Comparison of ENCODE assay signal across 21 cellular contexts in the genomic region with DNA sequence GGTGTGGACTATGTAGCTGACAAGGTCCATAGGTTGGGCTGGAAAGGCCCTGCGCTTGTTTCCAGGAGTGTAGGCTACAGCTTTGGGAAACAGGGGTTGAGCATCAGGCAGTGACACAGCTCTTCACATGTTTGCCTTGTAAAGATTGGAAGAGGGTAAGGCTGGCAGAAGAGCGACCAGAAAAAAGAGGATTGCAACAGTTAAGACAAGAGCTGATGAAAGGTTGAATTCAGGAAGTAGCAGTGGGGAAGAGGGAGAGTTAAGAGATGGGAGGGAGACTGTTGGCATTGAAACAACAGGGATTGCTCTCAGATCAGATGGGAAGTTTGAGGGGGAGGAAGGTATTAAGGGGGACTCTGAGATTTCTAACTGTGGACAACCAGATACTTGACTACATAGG.
"Had no signal": no experiment of that assay in that cellular context is flagged by ENCODE, and none has a peak within 500 bp of the region (broad histone marks: within the 10 kb centered on the region; RNA-seq: fewer than 3 reads in every experiment).

No MANE protein-coding gene starts in this region.

- ATAC-seq: activated CD8-positive, alpha-beta T cell treated with anti-CD3 and anti-CD28 coated beads for 36 hours; left lung had no signal

- FAIRE-seq: colon, kidney had no signal

- H3K9me3 ChIP-seq: left lung, vagina had no signal

- H3K27ac ChIP-seq: epithelial cell of prostate, left lung, vagina had no signal

- H3K4me3 ChIP-seq: left lung, vagina had no signal

- H3K27me3 ChIP-seq: left lung, vagina had no signal

- DNase-seq: activated CD4-positive, alpha-beta T cell treated with anti-CD3 and anti-CD28 coated beads, Interleukin-2, amount 10 ng/mL, durations not matched to agents 24 days and 14 days; activated CD8-positive, alpha-beta T cell treated with anti-CD3 and anti-CD28 coated beads for 36 hours; activated naive CD4-positive, alpha-beta T cell treated with Interleukin-2 at 50 U/mL for 16 hours; activated naive CD8-positive, alpha-beta T cell treated with anti-CD3 and anti-CD28 coated beads, Interleukin-2, amount 10 ng/mL, durations not matched to agents 7 days and 5 days; activated T-cell treated with anti-CD3 and anti-CD28 coated beads, Interleukin-2, amount 50 U/mL, for 1 hour; anterior cingulate cortex; central memory CD4-positive, alpha-beta T cell; endodermal cell; foreskin melanocyte; glutamatergic neuron; kidney; left lung; midbrain; nephron progenitor cell; retina; stimulated activated CD4-positive, alpha-beta T cell treated with anti-CD3 and anti-CD28 coated beads, Interleukin-2, amount 100 ng/mL, for 48 hours; T-helper 9 cell; trophoblast cell had no signal

- H3K36me3 ChIP-seq: left lung, vagina had no signal
